In genomic region chr19:39412100-39412866, GRCh38 we compare ENCODE assay signal across 8 cellular contexts. TPM values are rescaled to one million over a fixed set of nuclear protein-coding genes. Genes with fewer than 3 reads are reported as not detected.
DNase-seq lines count a peak whose midpoint lies in the region; ATAC-seq, FAIRE-seq and TF ChIP-seq lines count a peak whose summit lies in the region.

A gene with protein sequence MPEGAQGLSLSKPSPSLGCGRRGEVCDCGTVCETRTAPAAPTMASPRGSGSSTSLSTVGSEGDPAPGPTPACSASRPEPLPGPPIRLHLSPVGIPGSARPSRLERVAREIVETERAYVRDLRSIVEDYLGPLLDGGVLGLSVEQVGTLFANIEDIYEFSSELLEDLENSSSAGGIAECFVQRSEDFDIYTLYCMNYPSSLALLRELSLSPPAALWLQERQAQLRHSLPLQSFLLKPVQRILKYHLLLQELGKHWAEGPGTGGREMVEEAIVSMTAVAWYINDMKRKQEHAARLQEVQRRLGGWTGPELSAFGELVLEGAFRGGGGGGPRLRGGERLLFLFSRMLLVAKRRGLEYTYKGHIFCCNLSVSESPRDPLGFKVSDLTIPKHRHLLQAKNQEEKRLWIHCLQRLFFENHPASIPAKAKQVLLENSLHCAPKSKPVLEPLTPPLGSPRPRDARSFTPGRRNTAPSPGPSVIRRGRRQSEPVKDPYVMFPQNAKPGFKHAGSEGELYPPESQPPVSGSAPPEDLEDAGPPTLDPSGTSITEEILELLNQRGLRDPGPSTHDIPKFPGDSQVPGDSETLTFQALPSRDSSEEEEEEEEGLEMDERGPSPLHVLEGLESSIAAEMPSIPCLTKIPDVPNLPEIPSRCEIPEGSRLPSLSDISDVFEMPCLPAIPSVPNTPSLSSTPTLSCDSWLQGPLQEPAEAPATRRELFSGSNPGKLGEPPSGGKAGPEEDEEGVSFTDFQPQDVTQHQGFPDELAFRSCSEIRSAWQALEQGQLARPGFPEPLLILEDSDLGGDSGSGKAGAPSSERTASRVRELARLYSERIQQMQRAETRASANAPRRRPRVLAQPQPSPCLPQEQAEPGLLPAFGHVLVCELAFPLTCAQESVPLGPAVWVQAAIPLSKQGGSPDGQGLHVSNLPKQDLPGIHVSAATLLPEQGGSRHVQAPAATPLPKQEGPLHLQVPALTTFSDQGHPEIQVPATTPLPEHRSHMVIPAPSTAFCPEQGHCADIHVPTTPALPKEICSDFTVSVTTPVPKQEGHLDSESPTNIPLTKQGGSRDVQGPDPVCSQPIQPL (N-terminal part only) (plus strand): TSS chr19:39412669. CDS start chr19:39414087, 1,418 bp downstream.

- intact Hi-C loops in IMR-90 (cut with micrococcal nuclease) = loop anchor here (1.0 to 2.0 kb wide), 5 partner anchors 9 to 289 kb away; partner anchors contain the start of gene SAMD4B
- intact Hi-C loops in OCI-LY7 (cut with micrococcal nuclease; ENCODE audit: unreplicated experiment) = loop anchor here (1.0 kb wide), 3 partner anchors 15 to 287 kb away; partner anchors contain the start of genes PAK4 and SAMD4B
- intact Hi-C loops in endothelial cell of umbilical vein (cut with micrococcal nuclease) = loop anchor here (1.0 kb wide), 7 partner anchors 10 to 287 kb away; partner anchors contain the start of genes EID2B, PAK4 and SAMD4B

- H3K27ac ChIP-seq in IMR-90 (ENCODE audit: insufficient read depth, low read length) (peak within 1 kb of the TSS; percentile 98), OCI-LY7 (ENCODE audit: low read depth, low read length, poor library complexity, severe bottlenecking) (peak within 1 kb of the TSS; percentile 91), endothelial cell of umbilical vein (ENCODE audit: insufficient read depth, low read depth, low read length) (peak within 1 kb of the TSS; percentile 87)

- no peaks in the 10 kb centered on the region for H3K9me3 ChIP-seq in IMR-90 (ENCODE audit: control insufficient read depth, insufficient read depth, low read length)
- no peaks in the 10 kb centered on the region for H3K9me3 ChIP-seq in OCI-LY7 (ENCODE audit: low read length)
- H3K9me3 ChIP-seq in endothelial cell of umbilical vein (replicated peaks; ENCODE audit: control insufficient read depth, insufficient read depth, low read length) = no peaks in the 10 kb centered on the region

- BruUV-seq in IMR-90 (replicated peaks; lab: Mats Ljungman, UMichigan) (no TSS peak), OCI-LY7 (replicated peaks; lab: Mats Ljungman, UMichigan) (no TSS peak), endothelial cell of umbilical vein (replicated peaks; lab: Mats Ljungman, UMichigan) (no TSS peak)

- peak within 1 kb of the TSS; percentile 88 for H2BK5ac ChIP-seq in IMR-90 (ENCODE audit: low read depth, low read length, poor library complexity, severe bottlenecking)

- H3K4me1 ChIP-seq in IMR-90 (ENCODE audit: control insufficient read depth, insufficient read depth, low read length) = peaks cover 26% of the 10 kb centered on the region
- H3K4me1 ChIP-seq in OCI-LY7 (ENCODE audit: insufficient read depth, low read length, poor library complexity, severe bottlenecking) = peaks cover 33% of the 10 kb centered on the region
- H3K4me1 ChIP-seq in endothelial cell of umbilical vein (ENCODE audit: control insufficient read depth, extremely low read depth, insufficient read depth, low read length) = peaks cover 40% of the 10 kb centered on the region

- peak; percentile 77 for TF ChIP-seq POLR2A in IMR-90 (IDR thresholded peaks at IDR 0.05; ENCODE audit: low read depth, low read length)
- peak; percentile 65 for TF ChIP-seq POLR2A in endothelial cell of umbilical vein (IDR thresholded peaks at IDR 0.05; ENCODE audit: low read depth, low read length)

- TF ChIP-seq RAD21 in IMR-90 (IDR thresholded peaks at IDR 0.05; ENCODE audit: low read length) = peak; percentile 54

- H3K14ac ChIP-seq in IMR-90 (replicated peaks; ENCODE audit: low read depth, low read length) = peak within 1 kb of the TSS; percentile 100

- peak within 1 kb of the TSS; percentile 71 for H3K4me2 ChIP-seq in IMR-90 (ENCODE audit: low read depth, low read length)
- peak within 1 kb of the TSS; percentile 96 for H3K4me2 ChIP-seq in OCI-LY7 (ENCODE audit: low read length)
- H3K4me2 ChIP-seq in endothelial cell of umbilical vein (ENCODE audit: insufficient read depth, low read length) = peak within 1 kb of the TSS; percentile 69

- H2AK5ac ChIP-seq in IMR-90 (ENCODE audit: low read depth, low read length) = peak within 1 kb of the TSS; percentile 98

- H3K23ac ChIP-seq in IMR-90 (ENCODE audit: low read depth, low read length) = peak within 1 kb of the TSS; percentile 95

- peaks cover 10 to 54% of the 10 kb centered on the region in 2 experiments; a peak in 3 of 4 replicates for H3K79me1 ChIP-seq in IMR-90 (ENCODE audit: low read depth in 1 of 2, low read length in 2 of 2)

- no peaks in the 10 kb centered on the region for H3K27me3 ChIP-seq in IMR-90 (ENCODE audit: control insufficient read depth, insufficient read depth, low read length)
- no peaks in the 10 kb centered on the region for H3K27me3 ChIP-seq in endothelial cell of umbilical vein (ENCODE audit: control insufficient read depth in 2 of 2, insufficient read depth in 2 of 2, low read length in 2 of 2)

- H3K4me3 ChIP-seq in IMR-90 (ENCODE audit: insufficient read depth, low read depth, low read length) (peak within 1 kb of the TSS; percentile 90), OCI-LY7 (ENCODE audit: low read depth, low read length, poor library complexity, severe bottlenecking) (peak within 1 kb of the TSS; percentile 89), endothelial cell of umbilical vein (replicated peaks in 1 of 3; ENCODE audit: insufficient read depth in 1 of 3, low read depth in 1 of 3, low read length in 3 of 3) (peak within 1 kb of the TSS; percentile 74 to 94 (median 83))

- H3K9me1 ChIP-seq in IMR-90 (ENCODE audit: insufficient read depth, low read length) (peaks cover 9% of the 10 kb centered on the region; the same call in 1 of the 2 replicates), endothelial cell of umbilical vein (replicated peaks; ENCODE audit: control insufficient read depth, extremely low read depth, insufficient read depth, low read length) (no peaks in the 10 kb centered on the region)

- H3K4ac ChIP-seq in IMR-90 (ENCODE audit: low read depth, low read length) = peak within 1 kb of the TSS; percentile 98

- dilution Hi-C loops in IMR-90 (cut with HindIII; ENCODE audit: low sequenced_read_pairs, unreplicated experiment) (no loop called here), endothelial cell of umbilical vein (cut with MboI; ENCODE audit: extremely low pct_ligation_motif_present, low sequenced_read_pairs) (no loop called here)

- H2AFZ ChIP-seq in IMR-90 (replicated peaks; ENCODE audit: low read length, poor library complexity) (peak within 1 kb of the TSS; percentile 92), OCI-LY7 (ENCODE audit: low read length) (peak within 1 kb of the TSS; percentile 2; the same call in 1 of the 2 replicates), endothelial cell of umbilical vein (ENCODE audit: low read depth, low read length) (peak within 1 kb of the TSS; percentile 40)

- peak within 1 kb of the TSS; percentile 85 to 94 for H4K8ac ChIP-seq in IMR-90 (ENCODE audit: low read depth in 2 of 2, low read length in 2 of 2)

- peaks cover 52% of the 10 kb centered on the region for H4K20me1 ChIP-seq in IMR-90 (ENCODE audit: insufficient read depth, low read length)
- peaks cover 2% of the 10 kb centered on the region for H4K20me1 ChIP-seq in OCI-LY7 (ENCODE audit: insufficient read depth, low read length)
- no peaks in the 10 kb centered on the region for H4K20me1 ChIP-seq in endothelial cell of umbilical vein (replicated peaks; ENCODE audit: control insufficient read depth, extremely low read depth, insufficient read depth, low read length)

- 0% methylated on average over 16 of the region's 60 CpGs; no CpG with 5 or more reads in 1 of the 2 experiments for WGBS in IMR-90 (ENCODE audit: extremely low coverage in 2 of 2, insufficient read length in 1 of 2), 2 experiments

- no peaks in the 10 kb centered on the region for H3K9me2 ChIP-seq in OCI-LY7 (ENCODE audit: insufficient read depth, low read length)

- H3K9ac ChIP-seq in IMR-90 (ENCODE audit: low read depth, low read length) = peak within 1 kb of the TSS; percentile 99
- peak within 1 kb of the TSS; percentile 97 for H3K9ac ChIP-seq in endothelial cell of umbilical vein (replicated peaks; ENCODE audit: extremely low read depth, insufficient read depth, low read length)

- peak within 1 kb of the TSS; percentile 90 for H2BK120ac ChIP-seq in IMR-90 (ENCODE audit: low read depth, low read length)

- peak within 1 kb of the TSS; percentile 74; the same call in 2 of the 3 replicates for H2BK15ac ChIP-seq in IMR-90 (ENCODE audit: low read depth, low read length)

- peak within 1 kb of the TSS; percentile 29 for H2BK20ac ChIP-seq in IMR-90 (ENCODE audit: low read depth, low read length)

- FAIRE-seq in endothelial cell of umbilical vein (lab: Jason Lieb, UNC) = peak; percentile 98

- H3K79me2 ChIP-seq in OCI-LY7 (ENCODE audit: insufficient read depth, low read depth, low read length) (peaks cover 37% of the 10 kb centered on the region), endothelial cell of umbilical vein (ENCODE audit: control insufficient read depth, insufficient read depth, low read length) (peaks cover 30% of the 10 kb centered on the region)

- in situ Hi-C loops in IMR-90 (cut with MboI; ENCODE audit: low sequenced_read_pairs) = no loop called here

- peak within 1 kb of the TSS; percentile 99 for H3K56ac ChIP-seq in IMR-90 (ENCODE audit: extremely low read depth, insufficient read depth, low read length)

- TF ChIP-seq CTCF in IMR-90 (conservative IDR thresholded peaks at IDR 0.05; ENCODE audit: low read depth, low read length) (peak; percentile 75), OCI-LY7 (conservative IDR thresholded peaks at IDR 0.05; ENCODE audit: low read length) (peak; percentile 93), endothelial cell of umbilical vein (IDR thresholded peaks at IDR 0.05; ENCODE audit: extremely low read depth in 1 of 2, insufficient read depth in 1 of 2, low read depth in 1 of 2, low read length in 2 of 2) (peak; percentile 88 to 91)

- peak; percentile 48 for ATAC-seq in GM21526 (IDR thresholded peaks at IDR 0.05; ENCODE audit: low FRiP score, unreplicated experiment)
- ATAC-seq in IMR-90 (ENCODE audit: low read depth) = peak; percentile 55

- H2AK9ac ChIP-seq in IMR-90 (replicated peaks; ENCODE audit: low read depth, low read length, poor library complexity) = peak within 1 kb of the TSS; percentile 100

- POLR2A ChIA-PET in IMR-90 (lab: Charles Lee; ENCODE audit: unreplicated experiment) (interaction anchor here (1.0 to 1.5 kb wide), 2 partner anchors 9 to 16 kb away, joined by 3 to 6 read pairs; no protein-coding TSS in a partner anchor), OCI-LY7 (lab: Charles Lee) (interaction anchor here (1.3 to 1.6 kb wide), 4 partner anchors 10 to 24 kb away, joined by 4 to 9 read pairs (median 6); partner anchors contain the start of genes MED29, PAF1 and RPS16), endothelial cell of umbilical vein (lab: Charles Lee) (interaction anchor here (1.0 to 1.9 kb wide), 4 partner anchors 12 to 23 kb away, joined by 3 to 15 read pairs (median 6); partner anchors contain the start of genes MED29, PAF1 and RPS16)

- peak within 1 kb of the TSS; percentile 87 for H4K5ac ChIP-seq in IMR-90 (ENCODE audit: low read depth, low read length)

- peaks cover 33% of the 10 kb centered on the region for H3K36me3 ChIP-seq in IMR-90 (ENCODE audit: control insufficient read depth, insufficient read depth, low read length)
- H3K36me3 ChIP-seq in OCI-LY7 (ENCODE audit: insufficient read depth, low read length) = peaks cover 30% of the 10 kb centered on the region
- peaks cover 0 to 7% of the 10 kb centered on the region in 2 experiments for H3K36me3 ChIP-seq in endothelial cell of umbilical vein (ENCODE audit: control insufficient read depth in 2 of 2, extremely low read depth in 1 of 2, insufficient read depth in 2 of 2, low read length in 2 of 2)

- CTCF ChIA-PET in IMR-90 (lab: Yijun Ruan, JAX) = interaction anchor here (0.8 to 2.3 kb wide), 5 partner anchors 11 to 24 kb away, joined by 3 to 28 read pairs (median 5); partner anchors contain the start of genes MED29 and RPS16
- CTCF ChIA-PET in OCI-LY7 (lab: Charles Lee; ENCODE audit: unreplicated experiment) = interaction anchor here (1.0 kb wide), 1 partner anchor 11 kb away, joined by 3 read pairs; no protein-coding TSS in a partner anchor
- CTCF ChIA-PET in endothelial cell of umbilical vein (lab: Charles Lee) = interaction anchor here (0.7 to 2.3 kb wide), 10 partner anchors 11 to 361 kb away, joined by 3 to 147 read pairs (median 5); partner anchors contain the start of genes MED29, PAF1 and RPS16

- peak within 1 kb of the TSS; percentile 50 for H3K18ac ChIP-seq in IMR-90 (ENCODE audit: low read depth, low read length)

- peak within 1 kb of the TSS; percentile 98 for H4K91ac ChIP-seq in IMR-90 (ENCODE audit: insufficient read depth, low read depth, low read length)

- DNase-seq in DMS114 treated with DMSO at 0.1 percent for 48 hours (lab: John Stamatoyannopoulos, UW; ENCODE audit: unreplicated experiment) (peak; percentile 99), IMR-90 (peak; percentile 100), OCI-LY7 (ENCODE audit: low spot score) (peak; percentile 100), activated T-cell treated with anti-CD3 and anti-CD28 coated beads for 1 hour (ENCODE audit: low read depth) (peak; percentile 96), endothelial cell of umbilical vein (ENCODE audit: low read depth, low spot score) (peak; percentile 100), middle frontal gyrus (ENCODE audit: extremely low spot score, low spot score) (peak; percentile 94)
- peak; percentile 95 to 96 for DNase-seq in stimulated activated CD8-positive, alpha-beta memory T cell treated with anti-CD3 and anti-CD28 coated beads, Interleukin-2, amount 100 ng/mL, for 48 hours (ENCODE audit: low read depth in 2 of 2)

RNA-seq across cellular contexts. Expression of the gene that starts here (rescaled TPM):
- total RNA-seq in IMR-90 (2012; rRNA removed) (6.5 and 7.8 TPM in 2 replicates), OCI-LY7 (2022) (65.9 and 68.2 TPM in 2 replicates), endothelial cell of umbilical vein (74.1 TPM in 2 replicates)
- polyA plus RNA-seq in IMR-90 (2012; rRNA removed) (28.3 and 33.2 TPM in 2 replicates), endothelial cell of umbilical vein (26.4 and 44.7 TPM in 2 replicates)
- 7.8 and 13.9 TPM in 2 replicates for polyA plus RNA-seq in IMR-90 (2012; cell fraction: cytosol; rRNA removed)
- 174 and 236 TPM in 2 replicates for polyA plus RNA-seq in IMR-90 (2012; cell fraction: nucleus; rRNA removed; ENCODE audit: low replicate concordance)
- total RNA-seq in OCI-LY7 (2014; rRNA removed; shearing (Covaris generic)) = 28.3 and 30.4 TPM in 2 replicates
- 11.2 and 15.0 TPM in 2 replicates for polyA plus RNA-seq in endothelial cell of umbilical vein (2011; cell fraction: cytosol; rRNA removed)
- 139 and 169 TPM in 2 replicates for polyA plus RNA-seq in endothelial cell of umbilical vein (2011; cell fraction: nucleus; rRNA removed)
- polyA plus RNA-seq in endothelial cell of umbilical vein (2012) = 45.2 and 49.3 TPM in 2 replicates
- polyA minus RNA-seq in endothelial cell of umbilical vein = 33.5 and 45.4 TPM in 2 replicates
- polyA minus RNA-seq in endothelial cell of umbilical vein (2011; cell fraction: cytosol; rRNA and poly(A)+ RNA removed) = 13.7 TPM
- 66.6 and 89.2 TPM in 2 replicates for polyA minus RNA-seq in endothelial cell of umbilical vein (2011; cell fraction: nucleus; rRNA and poly(A)+ RNA removed)

Comparison
In these comparisons a context has a peak if more than half of its experiments do, and no peak if none do; other contexts are left out.
1. Peak in every context shown above with its lines: DNase-seq, ATAC-seq, H3K4me3 ChIP-seq and H3K27ac ChIP-seq.
2. H2AFZ ChIP-seq: peak in every context shown above with its lines; median percentile 92 in IMR-90; 40 in endothelial cell of umbilical vein; 2 in OCI-LY7.